26 cellular contexts compared by ENCODE assay signal in genomic region chr6:17178301-17178700, GRCh38.
"Had no signal": no experiment of that assay in that cellular context is flagged by ENCODE, and none has a peak within 500 bp of the region (broad histone marks: within the 10 kb centered on the region; RNA-seq: fewer than 3 reads in every experiment).

No MANE protein-coding gene starts in this region.

- H3K4me1 ChIP-seq: colonic mucosa, gastroesophageal sphincter, upper lobe of left lung, vagina had no signal

- H3K4me3 ChIP-seq: colonic mucosa, gastroesophageal sphincter, prostate gland, skin epidermis, upper lobe of left lung, vagina had no signal

- H3K27me3 Mint-ChIP-seq: activated CD4-positive, alpha-beta T cell treated with anti-CD3 and anti-CD28 coated beads, Interleukin-2, amount 10 ng/mL, durations not matched to agents 7 days and 5 days had no signal

- H3K9me3 ChIP-seq: colonic mucosa, gastroesophageal sphincter, prostate gland, upper lobe of left lung, vagina had no signal

- H3K36me3 Mint-ChIP-seq: activated naive CD4-positive, alpha-beta T cell treated with anti-CD3 and anti-CD28 coated beads, Interleukin-2, amount 50 U/mL, for 72 hours; naive thymus-derived CD8-positive, alpha-beta T cell; stimulated activated effector memory CD8-positive, alpha-beta T cell treated with anti-CD3 and anti-CD28 coated beads, Interleukin-12 subunit alpha, Interleukin-12 subunit beta, amount 100 ng/mL, for 72 hours; WTC11 had no signal

- H3K9me3 Mint-ChIP-seq: activated CD4-positive, alpha-beta T cell treated with anti-CD3 and anti-CD28 coated beads, Interleukin-2, amount 10 ng/mL, durations not matched to agents 7 days and 5 days; activated CD8-positive, alpha-beta T cell treated with anti-CD3 and anti-CD28 coated beads for 36 hours; activated naive CD4-positive, alpha-beta T cell treated with anti-CD3 and anti-CD28 coated beads, Interleukin-2, amount 50 U/mL, for 72 hours; central memory CD8-positive, alpha-beta T cell; naive thymus-derived CD8-positive, alpha-beta T cell; stimulated activated effector memory CD8-positive, alpha-beta T cell treated with anti-CD3 and anti-CD28 coated beads, Interleukin-12 subunit alpha, Interleukin-12 subunit beta, amount 100 ng/mL, for 72 hours; stimulated activated naive CD8-positive, alpha-beta T cell treated with anti-CD3 and anti-CD28 coated beads, Interleukin-15, Interleukin-2, amounts not matched to agents 100 ng/mL and 50 ng/mL, for 24 hours had no signal

- H3K27me3 ChIP-seq: colonic mucosa, gastroesophageal sphincter, upper lobe of left lung, vagina had no signal

- H3K4me3 Mint-ChIP-seq: activated CD4-positive, alpha-beta T cell treated with anti-CD3 and anti-CD28 coated beads, Interleukin-2, amount 10 ng/mL, durations not matched to agents 7 days and 5 days; activated CD8-positive, alpha-beta T cell treated with anti-CD3 and anti-CD28 coated beads for 36 hours; central memory CD8-positive, alpha-beta T cell; naive thymus-derived CD8-positive, alpha-beta T cell; stimulated activated effector memory CD8-positive, alpha-beta T cell treated with anti-CD3 and anti-CD28 coated beads, Interleukin-12 subunit alpha, Interleukin-12 subunit beta, amount 100 ng/mL, for 72 hours; stimulated activated naive CD8-positive, alpha-beta T cell treated with anti-CD3 and anti-CD28 coated beads, Interleukin-15, Interleukin-2, amounts not matched to agents 100 ng/mL and 50 ng/mL, for 24 hours; WTC11 had no signal

- H3K27ac ChIP-seq: colonic mucosa, gastroesophageal sphincter, prostate gland, skin epidermis, upper lobe of left lung, vagina had no signal

- ATAC-seq: activated CD8-positive, alpha-beta T cell treated with anti-CD3 and anti-CD28 coated beads for 36 hours; activated naive CD4-positive, alpha-beta T cell treated with anti-CD3 and anti-CD28 coated beads, Interleukin-2, amount 50 U/mL, for 72 hours; gastroesophageal sphincter; left colon; naive thymus-derived CD8-positive, alpha-beta T cell; sciatic nerve; stimulated activated effector memory CD8-positive, alpha-beta T cell treated with anti-CD3 and anti-CD28 coated beads, Interleukin-12 subunit alpha, Interleukin-12 subunit beta, amount 100 ng/mL, for 72 hours; WTC11 had no signal

- H3K4me1 Mint-ChIP-seq: activated CD4-positive, alpha-beta T cell treated with anti-CD3 and anti-CD28 coated beads, Interleukin-2, amount 10 ng/mL, durations not matched to agents 7 days and 5 days; central memory CD8-positive, alpha-beta T cell; naive thymus-derived CD8-positive, alpha-beta T cell; stimulated activated effector memory CD8-positive, alpha-beta T cell treated with anti-CD3 and anti-CD28 coated beads, Interleukin-12 subunit alpha, Interleukin-12 subunit beta, amount 100 ng/mL, for 72 hours had no signal

- DNase-seq: activated CD4-positive, alpha-beta T cell treated with anti-CD3 and anti-CD28 coated beads for 1 hour; activated CD4-positive, alpha-beta T cell treated with anti-CD3 and anti-CD28 coated beads, Interleukin-2, amount 10 ng/mL, durations not matched to agents 7 days and 5 days; activated CD8-positive, alpha-beta T cell treated with anti-CD3 and anti-CD28 coated beads for 36 hours; activated naive CD4-positive, alpha-beta T cell; activated T-cell treated with anti-CD3 and anti-CD28 coated beads, Interleukin-2, amount 50 U/mL, for 48 hours; colonic mucosa; effector CD8-positive, alpha-beta T cell; hippocampal formation; kidney; left colon; naive thymus-derived CD8-positive, alpha-beta T cell; retina; stimulated activated CD4-positive, alpha-beta T cell treated with anti-CD3 and anti-CD28 coated beads, Interleukin-12 subunit alpha, Interleukin-12 subunit beta, amount 100 ng/mL, for 4 hours; stimulated activated CD4-positive, alpha-beta T cell treated with anti-CD3 and anti-CD28 coated beads, Interleukin-4, amount 100 ng/mL, for 1 hour; T-helper 2 cell; upper lobe of left lung had no signal

- H3K36me3 ChIP-seq: colonic mucosa, gastroesophageal sphincter, prostate gland, upper lobe of left lung, vagina had no signal

- H3K27ac Mint-ChIP-seq: activated CD4-positive, alpha-beta T cell treated with anti-CD3 and anti-CD28 coated beads, Interleukin-2, amount 10 ng/mL, durations not matched to agents 7 days and 5 days; activated CD8-positive, alpha-beta T cell treated with anti-CD3 and anti-CD28 coated beads for 36 hours; activated naive CD4-positive, alpha-beta T cell treated with anti-CD3 and anti-CD28 coated beads, Interleukin-2, amount 50 U/mL, for 72 hours; naive thymus-derived CD8-positive, alpha-beta T cell; stimulated activated effector memory CD8-positive, alpha-beta T cell treated with anti-CD3 and anti-CD28 coated beads, Interleukin-12 subunit alpha, Interleukin-12 subunit beta, amount 100 ng/mL, for 72 hours; stimulated activated naive CD8-positive, alpha-beta T cell treated with anti-CD3 and anti-CD28 coated beads, Interleukin-15, Interleukin-2, amounts not matched to agents 100 ng/mL and 50 ng/mL, for 24 hours; WTC11 had no signal
